Comparison of ENCODE assay signal across 10 cellular contexts in the genomic region with DNA sequence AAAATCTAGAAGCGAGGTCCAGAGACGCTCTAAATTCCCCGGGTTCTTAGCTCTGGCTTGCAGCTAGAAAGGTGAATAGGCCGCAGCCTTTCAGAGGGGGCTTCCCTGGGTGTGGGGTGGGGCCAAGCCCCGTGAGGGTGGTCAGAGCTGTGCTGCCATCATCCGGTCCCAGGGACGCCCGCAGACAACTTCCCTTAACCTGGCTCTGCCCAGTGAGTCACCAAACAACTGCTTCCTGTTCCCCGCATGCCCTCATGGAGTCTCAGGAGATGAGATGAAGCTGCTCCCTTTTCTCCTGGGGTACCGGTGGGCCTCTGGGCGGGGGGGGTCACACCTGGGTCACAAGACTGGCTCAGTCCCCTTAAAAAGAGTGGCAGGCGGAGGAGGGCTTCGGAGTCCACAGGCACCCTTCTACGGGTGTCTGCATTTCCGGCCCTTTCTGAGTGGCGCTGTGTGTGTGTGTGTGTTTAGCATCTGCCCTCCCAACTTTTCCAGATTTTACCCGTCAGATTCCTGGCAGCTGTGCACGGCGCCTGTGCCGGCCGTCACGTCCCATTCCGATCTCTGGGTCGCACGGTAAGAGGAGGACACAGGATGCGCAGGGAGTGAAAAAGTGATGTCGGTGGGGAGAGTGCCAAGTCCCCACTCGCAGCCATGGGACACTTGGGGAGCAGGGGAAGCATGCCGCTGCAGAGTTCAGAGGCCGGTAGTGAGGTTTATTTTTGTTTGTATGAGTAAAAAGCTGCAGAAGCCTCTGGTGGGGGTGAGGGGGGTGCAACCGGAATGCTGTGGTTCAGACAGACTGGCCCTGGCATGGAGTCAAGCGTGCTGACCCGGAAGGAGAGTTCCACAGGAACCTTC. TPM values are rescaled to one million over a fixed set of nuclear protein-coding genes. Genes with fewer than 3 reads are reported as not detected.
DNase-seq lines count a peak whose midpoint lies in the region; ATAC-seq and TF ChIP-seq lines count a peak whose summit lies in the region.
"Had no signal": no experiment of that assay in that cellular context is flagged by ENCODE, and none has a peak within 500 bp of the region (broad histone marks: within the 10 kb centered on the region; RNA-seq: fewer than 3 reads in every experiment).

No MANE protein-coding gene starts in this region.

- H3K36me3 Mint-ChIP-seq in activated CD4-positive, alpha-beta memory T cell treated with anti-CD3 and anti-CD28 coated beads, Interleukin-2, amount 10 ng/mL, durations not matched to agents 7 days and 5 days (ENCODE audit: low read depth), result peaks cover 35% of the 10 kb centered on the region

- H3K27me3 ChIP-seq in HL-60 (ENCODE audit: insufficient read depth, poor library complexity, severe bottlenecking) (no peaks in the 10 kb centered on the region), skeletal muscle satellite cell (ENCODE audit: control insufficient read depth, insufficient read depth, low read length) (no peaks in the 10 kb centered on the region)

- peaks cover 60% of the 10 kb centered on the region for H3K4me1 ChIP-seq in skeletal muscle satellite cell (ENCODE audit: control insufficient read depth, insufficient read depth, low read length)

- CTCF ChIA-PET in activated CD4-positive, alpha-beta memory T cell treated with anti-CD3 and anti-CD28 coated beads, Interleukin-2, amount 10 ng/mL, durations not matched to agents 7 days and 5 days (lab: Charles Lee), result interaction anchor here (1.0 to 6.5 kb wide), 7 partner anchors 10 to 173 kb away, joined by 3 to 40 read pairs (median 13); partner anchors contain the start of gene HIC1

- no peaks in the 10 kb centered on the region for H3K27me3 Mint-ChIP-seq in activated CD4-positive, alpha-beta memory T cell treated with anti-CD3 and anti-CD28 coated beads, Interleukin-2, amount 10 ng/mL, durations not matched to agents 7 days and 5 days

- H3K9me3 Mint-ChIP-seq in activated CD4-positive, alpha-beta memory T cell treated with anti-CD3 and anti-CD28 coated beads, Interleukin-2, amount 10 ng/mL, durations not matched to agents 7 days and 5 days, result no peaks in the 10 kb centered on the region

- peaks cover 73% of the 10 kb centered on the region for H3K4me1 Mint-ChIP-seq in activated CD4-positive, alpha-beta memory T cell treated with anti-CD3 and anti-CD28 coated beads, Interleukin-2, amount 10 ng/mL, durations not matched to agents 7 days and 5 days

- peak overlapping the region; percentile 90 for H3K27ac Mint-ChIP-seq in activated CD4-positive, alpha-beta memory T cell treated with anti-CD3 and anti-CD28 coated beads, Interleukin-2, amount 10 ng/mL, durations not matched to agents 7 days and 5 days

- ATAC-seq in left cardiac atrium (peak; percentile 31 to 53), GM21737 (IDR thresholded peaks at IDR 0.05; ENCODE audit: unreplicated experiment) (no peak)
- ATAC-seq: K562 had no signal

- peak overlapping the region; percentile 71 for H3K27ac ChIP-seq in HL-60 (replicated peaks)

- intact Hi-C loops in left cardiac atrium (cut with DNase I), result no loop called here

- H3K36me3 ChIP-seq in skeletal muscle satellite cell (ENCODE audit: insufficient read depth, low read length), result peaks cover 15% of the 10 kb centered on the region

- POLR2A ChIA-PET in activated CD4-positive, alpha-beta memory T cell treated with anti-CD3 and anti-CD28 coated beads, Interleukin-2, amount 10 ng/mL, durations not matched to agents 7 days and 5 days (lab: Charles Lee), result interaction anchor here (1.2 to 11.0 kb wide), 3 partner anchors 14 to 440 kb away, joined by 3 to 214 read pairs (median 58); partner anchors contain the start of gene METTL16

- H3K9ac ChIP-seq in skeletal muscle satellite cell (ENCODE audit: low read depth, low read length), result peak overlapping the region; percentile 57

- H3K4me3 Mint-ChIP-seq in activated CD4-positive, alpha-beta memory T cell treated with anti-CD3 and anti-CD28 coated beads, Interleukin-2, amount 10 ng/mL, durations not matched to agents 7 days and 5 days, result no peak overlapping the region

- DNase-seq in HL-60 (ENCODE audit: low read depth in 1 of 2, low spot score in 1 of 2) (peak in 1 of 2 experiments; percentile 38), left cardiac atrium (peak; percentile 71), GM19240 (ENCODE audit: insufficient read length, low spot score) (no peak)
- no peak for DNase-seq in activated CD4-positive, alpha-beta memory T cell treated with anti-CD3 and anti-CD28 coated beads, Interleukin-2, amount 10 ng/mL, durations not matched to agents 7 days and 5 days
- no peak for DNase-seq in stimulated activated CD4-positive, alpha-beta T cell treated with anti-CD3 and anti-CD28 coated beads, Interleukin-12 subunit alpha, Interleukin-12 subunit beta, amount 100 ng/mL, for 4 hours
- no peak for DNase-seq in activated CD4-positive, CD25-positive, alpha-beta regulatory T cell (lab: John Stamatoyannopoulos, UW)
- DNase-seq: SW 1271 had no signal

- H3K4me3 ChIP-seq in HL-60 (replicated peaks; ENCODE audit: insufficient read depth, low read length), result no peak overlapping the region
- H3K4me3 ChIP-seq in skeletal muscle satellite cell (ENCODE audit: low read length), result no peak overlapping the region
- H3K4me3 ChIP-seq: K562 had no signal

- no peak for TF ChIP-seq CTCF in HL-60 (IDR thresholded peaks at IDR 0.05; ENCODE audit: insufficient read depth, low read length)

- H3K9me3 ChIP-seq in skeletal muscle satellite cell (replicated peaks; ENCODE audit: low read length), result no peaks in the 10 kb centered on the region

- H3K4me2 ChIP-seq in skeletal muscle satellite cell (ENCODE audit: low read length), result peak overlapping the region; percentile 51

RNA-seq across cellular contexts. Expression of gene HIC1, which starts 16.7 kb away (rescaled TPM):
- 10 to 100 TPM; 38.3 to 39.8 TPM for total RNA-seq in activated CD4-positive, alpha-beta memory T cell treated with anti-CD3 and anti-CD28 coated beads, Interleukin-2, amount 10 ng/mL, durations not matched to agents 7 days and 5 days
- total RNA-seq in left cardiac atrium, result 10 to 100 TPM; 20.6 to 22.1 TPM
- 16.2 and 29.9 TPM in 2 replicates for total RNA-seq in skeletal muscle satellite cell (2012; rRNA removed)

RNA-seq across cellular contexts. Expression of gene OVCA2, which starts 29.8 kb away (rescaled TPM):
- 10 to 100 TPM; 43.2 to 45.4 TPM for total RNA-seq in activated CD4-positive, alpha-beta memory T cell treated with anti-CD3 and anti-CD28 coated beads, Interleukin-2, amount 10 ng/mL, durations not matched to agents 7 days and 5 days
- 10 to 100 TPM; 15.4 to 26.5 TPM for total RNA-seq in left cardiac atrium
- total RNA-seq in skeletal muscle satellite cell (2012; rRNA removed), result 57.8 and 60.9 TPM in 2 replicates

RNA-seq across cellular contexts. Expression of gene DPH1, which starts 41.7 kb away (rescaled TPM):
- total RNA-seq in activated CD4-positive, alpha-beta memory T cell treated with anti-CD3 and anti-CD28 coated beads, Interleukin-2, amount 10 ng/mL, durations not matched to agents 7 days and 5 days, result 10 to 100 TPM; 28.4 to 28.8 TPM
- 10 to 100 TPM; 21.2 to 30.8 TPM for total RNA-seq in left cardiac atrium
- total RNA-seq in skeletal muscle satellite cell (2012; rRNA removed), result 22.9 and 30.4 TPM in 2 replicates

RNA-seq across cellular contexts. Expression of gene RTN4RL1, which starts 46.5 kb away (rescaled TPM):
- under 1 TPM; 0.33 to 0.35 TPM for total RNA-seq in activated CD4-positive, alpha-beta memory T cell treated with anti-CD3 and anti-CD28 coated beads, Interleukin-2, amount 10 ng/mL, durations not matched to agents 7 days and 5 days
- 1 to 10 TPM; 6.2 to 7.6 TPM for total RNA-seq in left cardiac atrium
- total RNA-seq in skeletal muscle satellite cell (2012; rRNA removed), result 1.3 and 1.7 TPM in 2 replicates
